In the genomic region with DNA sequence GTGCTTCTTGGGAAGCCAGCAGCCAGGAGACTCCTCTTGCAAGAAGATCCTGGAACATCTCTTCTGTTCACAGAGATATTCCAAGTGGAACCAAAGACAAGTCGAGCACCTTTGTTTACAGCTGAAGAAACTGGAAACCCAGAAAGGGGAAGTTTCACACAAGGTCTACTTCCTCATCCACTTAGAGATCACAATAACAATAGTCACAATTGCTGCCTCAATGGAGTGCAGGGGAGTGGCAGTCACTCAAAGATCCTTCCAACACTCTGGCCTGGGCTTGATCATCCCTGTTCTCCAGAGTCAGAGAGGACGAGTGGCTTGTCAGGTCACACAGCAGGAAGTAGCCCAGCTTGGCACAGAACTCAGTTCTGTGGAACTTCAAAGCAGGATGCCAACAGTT, we compare ENCODE assay signal across 9 cellular contexts. TPM values are rescaled to one million over a fixed set of nuclear protein-coding genes. Genes with fewer than 3 reads are reported as not detected.
DNase-seq lines count a peak whose midpoint lies in the region; ATAC-seq and TF ChIP-seq lines count a peak whose summit lies in the region.
"Had no signal": no experiment of that assay in that cellular context is flagged by ENCODE, and none has a peak within 500 bp of the region (broad histone marks: within the 10 kb centered on the region; RNA-seq: fewer than 3 reads in every experiment).

No MANE protein-coding gene starts in this region.

- no peak for DNase-seq in H9
- peak; percentile 80 for DNase-seq in MV-4-11 (lab: John Stamatoyannopoulos, UW)
- DNase-seq in iPS DF 19.7 (ENCODE audit: low read depth, low spot score) = peak; percentile 2
- DNase-seq in foreskin fibroblast = no peak
- no peak for DNase-seq in glomerular visceral epithelial cell (ENCODE audit: extremely low spot score)
- DNase-seq in dorsolateral prefrontal cortex = no peak
- no peak for DNase-seq in head of caudate nucleus
- DNase-seq: SHP77 treated with DMSO at 0.1 percent for 48 hours had no signal

- no peak overlapping the region for H3K4me3 ChIP-seq in foreskin fibroblast (ENCODE audit: low read depth in 1 of 2, low read length in 2 of 2)
- H3K4me3 ChIP-seq in dorsolateral prefrontal cortex = no peak overlapping the region

- no peaks in the 10 kb centered on the region for H3K79me1 ChIP-seq in H9 (ENCODE audit: insufficient read depth, low read depth, low read length, poor library complexity, severe bottlenecking)

- H4K8ac ChIP-seq in H9 (replicated peaks; ENCODE audit: insufficient read length, low read depth, low read length) = peak overlapping the region; percentile 1

- H4K5ac ChIP-seq in H9 (ENCODE audit: insufficient read length, low read depth, low read length) = no peak overlapping the region

- H4K91ac ChIP-seq in H9 (ENCODE audit: insufficient read length, low read depth, low read length) = no peak overlapping the region

- no peaks in the 10 kb centered on the region for H3K9me3 ChIP-seq in H9 (ENCODE audit: control insufficient read depth, low read depth, low read length)

- H3K4ac ChIP-seq in H9 (ENCODE audit: low read depth, low read length) = no peak overlapping the region

- H2AK5ac ChIP-seq in H9 (ENCODE audit: insufficient read length, low read length) = no peak overlapping the region

- no peaks in the 10 kb centered on the region for H4K20me1 ChIP-seq in H9 (ENCODE audit: control insufficient read depth, insufficient read depth, insufficient read length)

- no peak overlapping the region for H3K18ac ChIP-seq in H9 (ENCODE audit: insufficient read length, low read depth, low read length)

- no CpG with 5 or more reads among the region's 2 CpGs for WGBS in H9 (ENCODE audit: extremely low coverage, insufficient read length, low lambda C conversion rate)

- peaks cover 5% of the 10 kb centered on the region; the same call in 1 of the 2 replicates for H3K4me1 ChIP-seq in H9 (ENCODE audit: insufficient read depth, low read length)

- H3K4me3 Mint-ChIP-seq in H9 = no peak overlapping the region

- H3K9ac ChIP-seq in H9 (ENCODE audit: extremely low read depth, insufficient read length, low read length) = no peak overlapping the region

- intact Hi-C loops in dorsolateral prefrontal cortex (cut with DNase I) = no loop called here
- intact Hi-C loops in head of caudate nucleus (cut with DNase I) = no loop called here

- H2BK5ac ChIP-seq in H9 (ENCODE audit: insufficient read length, low read length) = no peak overlapping the region

- no peak overlapping the region for H2BK15ac ChIP-seq in H9 (ENCODE audit: low read depth, low read length)

- H3T11ph ChIP-seq in H9 (ENCODE audit: low read length) = no peak overlapping the region

- no peak overlapping the region for H2BK120ac ChIP-seq in H9 (ENCODE audit: low read depth, low read length, poor library complexity, severe bottlenecking)

- H3K79me2 ChIP-seq in H9 (ENCODE audit: insufficient read depth, low read length) = no peaks in the 10 kb centered on the region

- H3K14ac ChIP-seq in H9 (ENCODE audit: insufficient read depth, low read length) = no peak overlapping the region

- H2AFZ ChIP-seq in H9 (ENCODE audit: low read length) = no peak overlapping the region

- no peak overlapping the region for H2BK12ac ChIP-seq in H9 (ENCODE audit: insufficient read length, low read depth, low read length)

- no peak overlapping the region for H2BK20ac ChIP-seq in H9 (ENCODE audit: low read depth, low read length, poor library complexity, severe bottlenecking)

- peak overlapping the region in 1 of 3 experiments; percentile 82; a peak in 2 of 7 replicates for H3K27ac Mint-ChIP-seq in H9

- H3K9me3 Mint-ChIP-seq in H9 = no peaks in the 10 kb centered on the region; a peak in 3 of 5 replicates

- H3K23me2 ChIP-seq in H9 (ENCODE audit: insufficient read length, low read depth, low read length, poor library complexity, severe bottlenecking) = no peaks in the 10 kb centered on the region

- peak; percentile 77 for ATAC-seq in GM18519 (IDR thresholded peaks at IDR 0.05; ENCODE audit: low FRiP score, unreplicated experiment)

- H3K27ac ChIP-seq in H9 (ENCODE audit: insufficient read length, low read depth, low read length) = no peak overlapping the region
- H3K27ac ChIP-seq in dorsolateral prefrontal cortex = peak overlapping the region in 1 of 59 donors; percentile 18

- peaks cover 6 to 7% of the 10 kb centered on the region in 2 experiments for H3K4me1 Mint-ChIP-seq in H9

- no peak overlapping the region for H3K4me2 ChIP-seq in H9 (ENCODE audit: insufficient read depth, insufficient read length, low read length)

- no peak overlapping the region for H3K56ac ChIP-seq in H9 (ENCODE audit: insufficient read length, low read depth, low read length)

- no peak overlapping the region for H3K23ac ChIP-seq in H9 (ENCODE audit: insufficient read length, low read depth, low read length)

- no peaks in the 10 kb centered on the region; a peak in 1 of 7 replicates for H3K36me3 Mint-ChIP-seq in H9 (ENCODE audit: insufficient read depth in 1 of 3, low read depth in 3 of 3)

- TF ChIP-seq CTCF in H9 (conservative IDR thresholded peaks at IDR 0.05) = no peak
- no peak for TF ChIP-seq CTCF in foreskin fibroblast (IDR thresholded peaks at IDR 0.05; ENCODE audit: low read depth, low read length)
- TF ChIP-seq CTCF in dorsolateral prefrontal cortex (IDR thresholded peaks at IDR 0.05 in 54 of 56, conservative IDR thresholded peaks at IDR 0.05 in 2 of 56; ENCODE audit: low read depth in 1 of 56, partially characterized antibody in 56 of 56) = no peak

- no peaks in the 10 kb centered on the region for H3K27me3 ChIP-seq in H9 (ENCODE audit: insufficient read depth, low read length)
- H3K27me3 ChIP-seq in dorsolateral prefrontal cortex = no peaks in the 10 kb centered on the region

- H3K27me3 Mint-ChIP-seq in H9 (ENCODE audit: low read depth) = no peaks in the 10 kb centered on the region; the same call in 1 of the 2 replicates

RNA-seq across cellular contexts. Expression of a gene that starts 46.9 kb away (rescaled TPM):
- total RNA-seq in H9 (2021) (32.8 and 33.2 TPM in 2 replicates), dorsolateral prefrontal cortex (10 to 100 TPM; 20.1 to 37.6 (median 27.7) TPM)

Comparison
In these comparisons a context has a peak if more than half of its experiments do, and no peak if none do; other contexts are left out.
1. DNase-seq: peak in MV-4-11 (single experiment) and iPS DF 19.7 (single experiment); none in H9 (single experiment), foreskin fibroblast (0 of 2), glomerular visceral epithelial cell (single experiment), dorsolateral prefrontal cortex (0 of 10) and head of caudate nucleus (0 of 42).